ENCODE assay signal across 20 cellular contexts in the genomic region with DNA sequence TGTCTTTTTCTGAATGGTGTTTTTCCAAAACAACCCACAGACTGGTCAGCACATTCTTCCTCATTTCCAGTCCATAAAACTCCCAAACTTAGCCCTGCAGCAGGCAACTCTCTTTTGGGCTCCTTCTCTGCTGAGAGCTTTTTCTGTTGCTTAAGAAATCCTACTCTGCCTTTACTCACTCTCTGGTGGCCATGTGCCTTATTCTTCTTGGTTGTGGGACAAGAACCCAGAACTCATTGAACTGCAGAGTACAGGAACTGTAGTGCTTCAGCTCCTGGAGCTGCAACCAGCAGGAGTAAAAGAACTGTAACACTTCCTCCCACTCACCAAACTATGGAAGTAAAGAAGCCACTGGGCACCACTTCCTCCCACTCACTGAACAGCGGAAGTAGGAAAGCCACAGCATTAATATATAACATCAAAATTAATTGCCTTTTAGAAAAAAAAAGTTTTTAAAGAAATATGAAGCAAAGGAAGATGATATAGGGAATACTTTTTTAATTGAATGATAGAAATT.
"Had no signal": no experiment of that assay in that cellular context is flagged by ENCODE, and none has a peak within 500 bp of the region (broad histone marks: within the 10 kb centered on the region; RNA-seq: fewer than 3 reads in every experiment).

No MANE protein-coding gene starts in this region.

- FAIRE-seq: small intestine, TTC549 had no signal

- DNase-seq: activated CD4-positive, alpha-beta T cell treated with anti-CD3 and anti-CD28 coated beads for 1 hour; activated CD4-positive, alpha-beta T cell treated with anti-CD3 and anti-CD28 coated beads, Interleukin-2, amount 50 U/mL, for 1 hour; activated gamma-delta T cell treated with Interleukin-2 at 50 U/mL for 16 hours; activated T-cell treated with anti-CD3 and anti-CD28 coated beads, Interleukin-2, amount 50 U/mL, for 1 hour; aorta; brain microvascular endothelial cell; caudate nucleus; effector CD8-positive, alpha-beta T cell; foreskin keratinocyte; immature natural killer cell; naive thymus-derived CD4-positive, alpha-beta T cell; posterior cingulate gyrus; small intestine; stimulated activated CD4-positive, alpha-beta T cell treated with anti-CD3 and anti-CD28 coated beads, Interleukin-15, amount 100 ng/mL, for 24 hours; stimulated activated naive B cell treated with anti-CD40 and anti-IgM and Interleukin-4, amounts not matched to agents 10 μg/mL and 1 μg/mL and 100 μg/mL, for 72 hours had no signal

- H3K27me3 ChIP-seq: brain microvascular endothelial cell, foreskin keratinocyte had no signal

- H3K27ac ChIP-seq: brain microvascular endothelial cell, foreskin keratinocyte had no signal

- H3K4me3 ChIP-seq: lung had no signal

- ATAC-seq: activated naive CD4-positive, alpha-beta T cell treated with anti-CD3 and anti-CD28 coated beads, Interleukin-2, amount 50 U/mL, for 72 hours; foreskin keratinocyte; left lobe of liver; naive thymus-derived CD4-positive, alpha-beta T cell; sciatic nerve; stimulated activated naive B cell treated with anti-CD40 and anti-IgM and Interleukin-4, amounts not matched to agents 10 μg/mL and 1 μg/mL and 100 μg/mL, for 72 hours had no signal

- H3K4me1 ChIP-seq: foreskin keratinocyte had no signal

- H3K36me3 ChIP-seq: brain microvascular endothelial cell had no signal
